In the genomic region with DNA sequence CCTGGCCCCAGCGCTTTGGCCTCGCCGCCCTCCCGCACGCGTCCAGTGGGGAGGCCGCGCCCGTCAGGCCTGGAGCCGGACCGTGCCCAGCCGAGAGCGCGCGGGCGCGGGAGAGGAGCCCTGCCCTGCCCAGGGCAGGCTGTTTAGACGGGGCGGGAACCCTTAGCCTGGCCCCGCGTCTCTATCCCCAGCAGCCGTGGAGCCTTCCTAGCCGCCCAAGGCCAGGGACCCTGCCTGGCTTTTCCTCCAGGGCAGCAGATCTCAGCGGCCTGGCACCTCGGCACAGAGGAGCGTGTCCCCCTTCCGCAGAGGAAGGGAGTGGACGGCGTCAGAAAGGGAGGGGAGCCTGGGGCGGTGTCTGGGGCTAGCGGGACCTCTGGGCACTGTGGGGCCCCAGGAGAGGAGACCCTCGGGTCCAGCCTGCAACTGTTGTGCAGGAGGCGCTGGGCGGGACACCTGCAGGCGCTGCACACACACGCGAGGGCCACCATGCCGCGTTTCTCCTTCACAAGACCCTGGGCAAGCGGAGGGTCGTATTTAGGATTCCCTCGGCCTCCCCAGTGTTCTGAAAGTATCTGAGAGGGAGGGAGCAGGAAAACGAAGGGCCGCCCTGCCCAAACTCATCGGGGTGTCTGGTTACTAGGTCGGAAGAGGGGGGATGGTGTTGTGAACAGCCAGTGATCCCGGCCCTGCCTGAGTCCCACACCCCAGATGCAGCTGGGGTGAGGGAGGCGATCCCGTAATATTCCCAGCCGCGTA, we compare ENCODE assay signal across 1 cellular context.
TF ChIP-seq lines count a peak whose summit lies in the region.

No MANE protein-coding gene starts in this region.

TF ChIP-seq in HepG2, 621 proteins besides CTCF, POLR2A, EP300 and RAD21:
- TF ChIP-seq, protein P1, sequence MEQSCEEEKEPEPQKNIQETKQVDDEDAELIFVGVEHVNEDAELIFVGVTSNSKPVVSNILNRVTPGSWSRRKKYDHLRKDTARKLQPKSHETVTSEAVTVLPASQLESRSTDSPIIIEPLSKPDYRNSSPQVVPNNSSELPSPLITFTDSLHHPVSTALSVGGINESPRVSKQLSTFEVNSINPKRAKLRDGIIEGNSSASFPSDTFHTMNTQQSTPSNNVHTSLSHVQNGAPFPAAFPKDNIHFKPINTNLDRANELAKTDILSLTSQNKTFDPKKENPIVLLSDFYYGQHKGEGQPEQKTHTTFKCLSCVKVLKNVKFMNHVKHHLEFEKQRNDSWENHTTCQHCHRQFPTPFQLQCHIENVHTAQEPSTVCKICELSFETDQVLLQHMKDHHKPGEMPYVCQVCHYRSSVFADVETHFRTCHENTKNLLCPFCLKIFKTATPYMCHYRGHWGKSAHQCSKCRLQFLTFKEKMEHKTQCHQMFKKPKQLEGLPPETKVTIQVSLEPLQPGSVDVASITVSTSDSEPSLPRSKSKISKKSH (CRISPR knock-in tag; IDR thresholded peaks at IDR 0.05; ENCODE audit: borderline replicate concordance) = 0 out of 2 replicates have a peak, but pooled peaks have one; percentile 19
- TF ChIP-seq, protein P2, sequence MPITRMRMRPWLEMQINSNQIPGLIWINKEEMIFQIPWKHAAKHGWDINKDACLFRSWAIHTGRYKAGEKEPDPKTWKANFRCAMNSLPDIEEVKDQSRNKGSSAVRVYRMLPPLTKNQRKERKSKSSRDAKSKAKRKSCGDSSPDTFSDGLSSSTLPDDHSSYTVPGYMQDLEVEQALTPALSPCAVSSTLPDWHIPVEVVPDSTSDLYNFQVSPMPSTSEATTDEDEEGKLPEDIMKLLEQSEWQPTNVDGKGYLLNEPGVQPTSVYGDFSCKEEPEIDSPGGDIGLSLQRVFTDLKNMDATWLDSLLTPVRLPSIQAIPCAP (CRISPR knock-in tag; IDR thresholded peaks at IDR 0.05; ENCODE audit: low read depth) = peak; percentile 22; the same call in 1 of the 2 replicates
- TF ChIP-seq NR2F1 (CRISPR knock-in tag; IDR thresholded peaks at IDR 0.05) (no peak), ZNF883 (CRISPR knock-in tag; IDR thresholded peaks at IDR 0.05; ENCODE audit: not compliant biosample characterization) (peak; percentile 5), HOXA3 (CRISPR knock-in tag; IDR thresholded peaks at IDR 0.05) (0 out of 2 replicates have a peak, but pooled peaks have one; percentile 24), SNAI1 (CRISPR knock-in tag; IDR thresholded peaks at IDR 0.05; ENCODE audit: borderline replicate concordance) (no peak), NRL (CRISPR knock-in tag; IDR thresholded peaks at IDR 0.05; ENCODE audit: borderline replicate concordance) (peak; percentile 44), MTA1 (CRISPR knock-in tag; IDR thresholded peaks at IDR 0.05; ENCODE audit: borderline replicate concordance) (peak; percentile 40; the same call in 1 of the 2 replicates), ZNF777 (CRISPR knock-in tag; IDR thresholded peaks at IDR 0.05) (peak; percentile 71), ZNF451 (CRISPR knock-in tag; IDR thresholded peaks at IDR 0.05) (no peak), KDM2A (CRISPR knock-in tag; IDR thresholded peaks at IDR 0.05; ENCODE audit: borderline replicate concordance, low read depth) (peak; percentile 7; the same call in 1 of the 2 replicates)
- TF ChIP-seq, protein P3, sequence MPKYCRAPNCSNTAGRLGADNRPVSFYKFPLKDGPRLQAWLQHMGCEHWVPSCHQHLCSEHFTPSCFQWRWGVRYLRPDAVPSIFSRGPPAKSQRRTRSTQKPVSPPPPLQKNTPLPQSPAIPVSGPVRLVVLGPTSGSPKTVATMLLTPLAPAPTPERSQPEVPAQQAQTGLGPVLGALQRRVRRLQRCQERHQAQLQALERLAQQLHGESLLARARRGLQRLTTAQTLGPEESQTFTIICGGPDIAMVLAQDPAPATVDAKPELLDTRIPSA (CRISPR knock-in tag; IDR thresholded peaks at IDR 0.05; ENCODE audit: borderline replicate concordance) = no peak
- TF ChIP-seq, protein P4, sequence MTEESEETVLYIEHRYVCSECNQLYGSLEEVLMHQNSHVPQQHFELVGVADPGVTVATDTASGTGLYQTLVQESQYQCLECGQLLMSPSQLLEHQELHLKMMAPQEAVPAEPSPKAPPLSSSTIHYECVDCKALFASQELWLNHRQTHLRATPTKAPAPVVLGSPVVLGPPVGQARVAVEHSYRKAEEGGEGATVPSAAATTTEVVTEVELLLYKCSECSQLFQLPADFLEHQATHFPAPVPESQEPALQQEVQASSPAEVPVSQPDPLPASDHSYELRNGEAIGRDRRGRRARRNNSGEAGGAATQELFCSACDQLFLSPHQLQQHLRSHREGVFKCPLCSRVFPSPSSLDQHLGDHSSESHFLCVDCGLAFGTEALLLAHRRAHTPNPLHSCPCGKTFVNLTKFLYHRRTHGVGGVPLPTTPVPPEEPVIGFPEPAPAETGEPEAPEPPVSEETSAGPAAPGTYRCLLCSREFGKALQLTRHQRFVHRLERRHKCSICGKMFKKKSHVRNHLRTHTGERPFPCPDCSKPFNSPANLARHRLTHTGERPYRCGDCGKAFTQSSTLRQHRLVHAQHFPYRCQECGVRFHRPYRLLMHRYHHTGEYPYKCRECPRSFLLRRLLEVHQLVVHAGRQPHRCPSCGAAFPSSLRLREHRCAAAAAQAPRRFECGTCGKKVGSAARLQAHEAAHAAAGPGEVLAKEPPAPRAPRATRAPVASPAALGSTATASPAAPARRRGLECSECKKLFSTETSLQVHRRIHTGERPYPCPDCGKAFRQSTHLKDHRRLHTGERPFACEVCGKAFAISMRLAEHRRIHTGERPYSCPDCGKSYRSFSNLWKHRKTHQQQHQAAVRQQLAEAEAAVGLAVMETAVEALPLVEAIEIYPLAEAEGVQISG (CRISPR knock-in tag; IDR thresholded peaks at IDR 0.05) = no peak
- TF ChIP-seq, protein P5, sequence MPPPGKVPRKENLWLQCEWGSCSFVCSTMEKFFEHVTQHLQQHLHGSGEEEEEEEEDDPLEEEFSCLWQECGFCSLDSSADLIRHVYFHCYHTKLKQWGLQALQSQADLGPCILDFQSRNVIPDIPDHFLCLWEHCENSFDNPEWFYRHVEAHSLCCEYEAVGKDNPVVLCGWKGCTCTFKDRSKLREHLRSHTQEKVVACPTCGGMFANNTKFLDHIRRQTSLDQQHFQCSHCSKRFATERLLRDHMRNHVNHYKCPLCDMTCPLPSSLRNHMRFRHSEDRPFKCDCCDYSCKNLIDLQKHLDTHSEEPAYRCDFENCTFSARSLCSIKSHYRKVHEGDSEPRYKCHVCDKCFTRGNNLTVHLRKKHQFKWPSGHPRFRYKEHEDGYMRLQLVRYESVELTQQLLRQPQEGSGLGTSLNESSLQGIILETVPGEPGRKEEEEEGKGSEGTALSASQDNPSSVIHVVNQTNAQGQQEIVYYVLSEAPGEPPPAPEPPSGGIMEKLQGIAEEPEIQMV (CRISPR knock-in tag; IDR thresholded peaks at IDR 0.05; ENCODE audit: low read depth) = 0 out of 2 replicates have a peak, but pooled peaks have one; percentile 9
- TF ChIP-seq, protein P6, sequence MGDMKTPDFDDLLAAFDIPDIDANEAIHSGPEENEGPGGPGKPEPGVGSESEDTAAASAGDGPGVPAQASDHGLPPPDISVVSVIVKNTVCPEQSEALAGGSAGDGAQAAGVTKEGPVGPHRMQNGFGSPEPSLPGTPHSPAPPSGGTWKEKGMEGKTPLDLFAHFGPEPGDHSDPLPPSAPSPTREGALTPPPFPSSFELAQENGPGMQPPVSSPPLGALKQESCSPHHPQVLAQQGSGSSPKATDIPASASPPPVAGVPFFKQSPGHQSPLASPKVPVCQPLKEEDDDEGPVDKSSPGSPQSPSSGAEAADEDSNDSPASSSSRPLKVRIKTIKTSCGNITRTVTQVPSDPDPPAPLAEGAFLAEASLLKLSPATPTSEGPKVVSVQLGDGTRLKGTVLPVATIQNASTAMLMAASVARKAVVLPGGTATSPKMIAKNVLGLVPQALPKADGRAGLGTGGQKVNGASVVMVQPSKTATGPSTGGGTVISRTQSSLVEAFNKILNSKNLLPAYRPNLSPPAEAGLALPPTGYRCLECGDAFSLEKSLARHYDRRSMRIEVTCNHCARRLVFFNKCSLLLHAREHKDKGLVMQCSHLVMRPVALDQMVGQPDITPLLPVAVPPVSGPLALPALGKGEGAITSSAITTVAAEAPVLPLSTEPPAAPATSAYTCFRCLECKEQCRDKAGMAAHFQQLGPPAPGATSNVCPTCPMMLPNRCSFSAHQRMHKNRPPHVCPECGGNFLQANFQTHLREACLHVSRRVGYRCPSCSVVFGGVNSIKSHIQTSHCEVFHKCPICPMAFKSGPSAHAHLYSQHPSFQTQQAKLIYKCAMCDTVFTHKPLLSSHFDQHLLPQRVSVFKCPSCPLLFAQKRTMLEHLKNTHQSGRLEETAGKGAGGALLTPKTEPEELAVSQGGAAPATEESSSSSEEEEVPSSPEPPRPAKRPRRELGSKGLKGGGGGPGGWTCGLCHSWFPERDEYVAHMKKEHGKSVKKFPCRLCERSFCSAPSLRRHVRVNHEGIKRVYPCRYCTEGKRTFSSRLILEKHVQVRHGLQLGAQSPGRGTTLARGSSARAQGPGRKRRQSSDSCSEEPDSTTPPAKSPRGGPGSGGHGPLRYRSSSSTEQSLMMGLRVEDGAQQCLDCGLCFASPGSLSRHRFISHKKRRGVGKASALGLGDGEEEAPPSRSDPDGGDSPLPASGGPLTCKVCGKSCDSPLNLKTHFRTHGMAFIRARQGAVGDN (CRISPR knock-in tag; IDR thresholded peaks at IDR 0.05) = 0 out of 2 replicates have a peak, but pooled peaks have one; percentile 25
